9 cellular contexts compared by ENCODE assay signal in genomic region chr15:50181206-50181982, GRCh38. TPM values are rescaled to one million over a fixed set of nuclear protein-coding genes. Genes with fewer than 3 reads are reported as not detected.
A peak's percentile ranks its signal among the peaks of the same experiment; 100 is the strongest.
DNase-seq lines count a peak whose midpoint lies in the region; ATAC-seq and TF ChIP-seq lines count a peak whose summit lies in the region.
"Had no signal": no experiment of that assay in that cellular context is flagged by ENCODE, and none has a peak within 500 bp of the region (broad histone marks: within the 10 kb centered on the region; RNA-seq: fewer than 3 reads in every experiment).

No MANE protein-coding gene starts in this region.

- peak overlapping the region; percentile 72 for H3K4me3 Mint-ChIP-seq in T-helper 2 cell treated with Interferon-gamma antibody and Interleukin-4, amounts not matched to agents 5 μg/mL and 100 μg/mL, for 36 hours
- peak overlapping the region; percentile 77 to 89 (median 87) for H3K4me3 Mint-ChIP-seq in immature natural killer cell

- intact Hi-C loops in stomach (cut with DNase I; ENCODE audit: low total_unique reads): no loop called here

- peak overlapping the region; percentile 54 to 87 (median 63) for H3K4me3 ChIP-seq in stomach

- no peak for DNase-seq in T-helper 2 cell treated with Interferon-gamma antibody and Interleukin-4, amounts not matched to agents 5 μg/mL and 100 μg/mL, for 36 hours (ENCODE audit: low spot score)
- DNase-seq in T-helper 2 cell (no peak), immature natural killer cell (no peak), stomach (no peak)
- DNase-seq in central memory CD4-positive, alpha-beta T cell: no peak
- DNase-seq: DND-41 had no signal

- no peak for TF ChIP-seq POLR2A in stomach (IDR thresholded peaks at IDR 0.05)

- H3K27ac ChIP-seq in VCaP (peak overlapping the region; percentile 84), stomach (no peak overlapping the region)

- peaks cover 0 to 45% (median 16%) of the 10 kb centered on the region in 3 donors for H3K27me3 ChIP-seq in stomach

- no peak for TF ChIP-seq EP300 in stomach (IDR thresholded peaks at IDR 0.05)

- no peaks in the 10 kb centered on the region for H3K27me3 Mint-ChIP-seq in T-helper 2 cell treated with Interferon-gamma antibody and Interleukin-4, amounts not matched to agents 5 μg/mL and 100 μg/mL, for 36 hours (ENCODE audit: low read depth)
- H3K27me3 Mint-ChIP-seq in immature natural killer cell (ENCODE audit: low read depth in 3 of 3): peaks cover 4 to 20% (median 10%) of the 10 kb centered on the region in 3 donors

- ATAC-seq in GM19395 (IDR thresholded peaks at IDR 0.05; ENCODE audit: unreplicated experiment) (no peak), HG03439 (IDR thresholded peaks at IDR 0.05; ENCODE audit: unreplicated experiment) (no peak)

- TF ChIP-seq CTCF in VCaP (conservative IDR thresholded peaks at IDR 0.05): no peak
- TF ChIP-seq CTCF in stomach (IDR thresholded peaks at IDR 0.05): no peak

- H3K36me3 ChIP-seq in stomach: no peaks in the 10 kb centered on the region

- peaks cover 4 to 18% (median 17%) of the 10 kb centered on the region in 4 donors for H3K4me1 ChIP-seq in stomach

- no peaks in the 10 kb centered on the region for H3K9me3 ChIP-seq in stomach

- peaks cover 43% of the 10 kb centered on the region for H3K4me1 Mint-ChIP-seq in T-helper 2 cell treated with Interferon-gamma antibody and Interleukin-4, amounts not matched to agents 5 μg/mL and 100 μg/mL, for 36 hours (ENCODE audit: low read depth)
- H3K4me1 Mint-ChIP-seq in immature natural killer cell: peaks cover 20 to 23% of the 10 kb centered on the region in 2 donors

- no peaks in the 10 kb centered on the region for H3K9me3 Mint-ChIP-seq in T-helper 2 cell treated with Interferon-gamma antibody and Interleukin-4, amounts not matched to agents 5 μg/mL and 100 μg/mL, for 36 hours
- H3K9me3 Mint-ChIP-seq in immature natural killer cell: no peaks in the 10 kb centered on the region

- peaks cover 5% of the 10 kb centered on the region for H3K36me3 Mint-ChIP-seq in T-helper 2 cell treated with Interferon-gamma antibody and Interleukin-4, amounts not matched to agents 5 μg/mL and 100 μg/mL, for 36 hours (ENCODE audit: low read depth)
- H3K36me3 Mint-ChIP-seq in immature natural killer cell: no peaks in the 10 kb centered on the region

- H3K27ac Mint-ChIP-seq in T-helper 2 cell treated with Interferon-gamma antibody and Interleukin-4, amounts not matched to agents 5 μg/mL and 100 μg/mL, for 36 hours: peak overlapping the region; percentile 58
- no peak overlapping the region for H3K27ac Mint-ChIP-seq in immature natural killer cell

- 35 to 60% (median 39%) methylated on average over 17 to 18 of the region's 18 CpGs for WGBS in stomach, 5 donors

RNA-seq across cellular contexts. Expression of gene SLC27A2, which starts 0.6 kb away (rescaled TPM):
- polyA plus RNA-seq in immature natural killer cell: 1 to 10 TPM in 2 of 3 donors, not detected in 1; 1.5 to 1.8 TPM
- 10 to 100 TPM in 2 of 5 donors, 1 to 10 TPM in 1, not detected in 2; 2.9 to 53.6 (median 47.4) TPM for total RNA-seq in stomach
- polyA plus RNA-seq in stomach: 1 to 10 TPM in 1 of 3 donors, under 1 TPM in 2; 0.61 to 1.6 (median 0.68) TPM
